In genomic region chr19:44745887-44746600, GRCh38 we compare ENCODE assay signal across 10 cellular contexts. TPM values are rescaled to one million over a fixed set of nuclear protein-coding genes. Genes with fewer than 3 reads are reported as not detected.
DNase-seq lines count a peak whose midpoint lies in the region; ATAC-seq and TF ChIP-seq lines count a peak whose summit lies in the region.
"Had no signal": no experiment of that assay in that cellular context is flagged by ENCODE, and none has a peak within 500 bp of the region (broad histone marks: within the 10 kb centered on the region; RNA-seq: fewer than 3 reads in every experiment).

No MANE protein-coding gene starts in this region.

- no peaks in the 10 kb centered on the region for H4K20me1 ChIP-seq in HCT116 (ENCODE audit: insufficient read depth)
- H4K20me1 ChIP-seq in smooth muscle cell (ENCODE audit: low read depth) = peaks cover 15% of the 10 kb centered on the region

- peaks cover 39% of the 10 kb centered on the region for H3F3A ChIP-seq in smooth muscle cell (ENCODE audit: low read depth)

- H3K27ac Mint-ChIP-seq in activated T-helper 2 cell treated with anti-CD3 and anti-CD28 coated beads, Interferon-gamma antibody, Interleukin-2, Interleukin-4, amounts not matched to agents 10 μg/mL and 5 μg/mL and 100 μg/mL, durations not matched to agents 14 hours and 24 hours and 36 hours = peak overlapping the region; percentile 59

- H3K4me3 ChIP-seq in HCT116 (replicated peaks in 1 of 2; ENCODE audit: low read depth in 1 of 2, low read length in 2 of 2) (no peak overlapping the region), liver (ENCODE audit: low read depth in 1 of 3, low read length in 3 of 3) (no peak overlapping the region), smooth muscle cell (no peak overlapping the region)

- peaks cover 20% of the 10 kb centered on the region for H3K36me3 Mint-ChIP-seq in activated T-helper 2 cell treated with anti-CD3 and anti-CD28 coated beads, Interferon-gamma antibody, Interleukin-2, Interleukin-4, amounts not matched to agents 10 μg/mL and 5 μg/mL and 100 μg/mL, durations not matched to agents 14 hours and 24 hours and 36 hours (ENCODE audit: low read depth)

- no TSS peak for BruUV-seq in HCT116 (replicated peaks; lab: Mats Ljungman, UMichigan)

- H2AFZ ChIP-seq in HCT116 (ENCODE audit: low read depth, low read length, poor library complexity, severe bottlenecking) = no peak overlapping the region
- H2AFZ ChIP-seq in smooth muscle cell (ENCODE audit: low read depth) = no peak overlapping the region

- peaks cover 3% of the 10 kb centered on the region for H3K27me3 Mint-ChIP-seq in activated T-helper 2 cell treated with anti-CD3 and anti-CD28 coated beads, Interferon-gamma antibody, Interleukin-2, Interleukin-4, amounts not matched to agents 10 μg/mL and 5 μg/mL and 100 μg/mL, durations not matched to agents 14 hours and 24 hours and 36 hours (ENCODE audit: low read depth)

- H3K27ac ChIP-seq in HCT116 (ENCODE audit: low read depth, low read length) = peak overlapping the region; percentile 98; the same call in 1 of the 2 replicates
- H3K27ac ChIP-seq in liver (ENCODE audit: low read depth in 1 of 2, low read length in 2 of 2) = peak overlapping the region; percentile 94 to 99
- peak overlapping the region; percentile 78 for H3K27ac ChIP-seq in smooth muscle cell (ENCODE audit: low read depth)

- intact Hi-C loops in HCT116 (cut with micrococcal nuclease) = no loop called here
- intact Hi-C loops in activated T-helper 2 cell treated with anti-CD3 and anti-CD28 coated beads, Interferon-gamma antibody, Interleukin-2, Interleukin-4, amounts not matched to agents 10 μg/mL and 5 μg/mL and 100 μg/mL, durations not matched to agents 14 hours and 24 hours and 36 hours (cut with micrococcal nuclease) = loop anchor here (2.0 kb wide), 1 partner anchor 433 kb away; the partner anchor contains the start of genes BLOC1S3 and TRAPPC6A

- H3K4me1 Mint-ChIP-seq in activated T-helper 2 cell treated with anti-CD3 and anti-CD28 coated beads, Interferon-gamma antibody, Interleukin-2, Interleukin-4, amounts not matched to agents 10 μg/mL and 5 μg/mL and 100 μg/mL, durations not matched to agents 14 hours and 24 hours and 36 hours (ENCODE audit: low read depth) = peaks cover 38% of the 10 kb centered on the region

- H3K27me3 ChIP-seq in HCT116 (ENCODE audit: insufficient read depth, low read length) (no peaks in the 10 kb centered on the region), liver (ENCODE audit: control insufficient read depth in 4 of 4, insufficient read depth in 4 of 4, low read length in 3 of 4) (no peaks in the 10 kb centered on the region), smooth muscle cell (ENCODE audit: low read depth) (no peaks in the 10 kb centered on the region)

- H3K9me3 ChIP-seq in HCT116 (ENCODE audit: control insufficient read depth in 1 of 2, insufficient read depth in 1 of 2, low read depth in 1 of 2, low read length in 2 of 2) (no peaks in the 10 kb centered on the region), liver (ENCODE audit: control insufficient read depth in 4 of 4, low read length in 3 of 4) (no peaks in the 10 kb centered on the region), smooth muscle cell (replicated peaks; ENCODE audit: low read depth) (no peaks in the 10 kb centered on the region)

- H3K4me1 ChIP-seq in HCT116 (ENCODE audit: control insufficient read depth in 1 of 2, insufficient read depth in 2 of 2, low read length in 2 of 2) (peaks cover 64 to 86% of the 10 kb centered on the region in 2 experiments), liver (ENCODE audit: control insufficient read depth in 4 of 4, insufficient read depth in 4 of 4, low read length in 3 of 4) (peaks cover 21 to 67% (median 44%) of the 10 kb centered on the region in 4 donors), smooth muscle cell (ENCODE audit: low read depth) (peaks cover 9% of the 10 kb centered on the region)

- H3K36me3 ChIP-seq in HCT116 (ENCODE audit: control insufficient read depth in 1 of 2, insufficient read depth in 2 of 2, low read length in 2 of 2) (peaks cover 0 to under 1% of the 10 kb centered on the region in 2 experiments; a peak in 1 of 4 replicates), liver (ENCODE audit: control insufficient read depth in 4 of 4, insufficient read depth in 3 of 4, low read depth in 1 of 4, low read length in 3 of 4) (peaks cover 0 to 9% (median 2%) of the 10 kb centered on the region in 4 donors), smooth muscle cell (ENCODE audit: low read depth) (no peaks in the 10 kb centered on the region)

- no peak for TF ChIP-seq POLR2A in HCT116 (IDR thresholded peaks at IDR 0.05; ENCODE audit: borderline replicate concordance, extremely low read depth, insufficient read depth, insufficient read length)

- POLR2A ChIA-PET in HCT116 (lab: Charles Lee) = interaction anchor here (1.0 to 5.8 kb wide), 2 partner anchors 7 to 24 kb away, joined by 4 to 36 read pairs; no protein-coding TSS in a partner anchor

- no peak overlapping the region for H3K4me3 Mint-ChIP-seq in activated T-helper 2 cell treated with anti-CD3 and anti-CD28 coated beads, Interferon-gamma antibody, Interleukin-2, Interleukin-4, amounts not matched to agents 10 μg/mL and 5 μg/mL and 100 μg/mL, durations not matched to agents 14 hours and 24 hours and 36 hours (ENCODE audit: low read depth)

- DNase-seq in HCT116 (ENCODE audit: low read depth, low spot score) (no peak), smooth muscle cell (lab: John Stamatoyannopoulos, UW; ENCODE audit: unreplicated experiment) (no peak), OCI-M1 (lab: John Stamatoyannopoulos, UW) (no peak)
- DNase-seq in activated T-helper 2 cell treated with anti-CD3 and anti-CD28 coated beads, Interferon-gamma antibody, Interleukin-2, Interleukin-4, amounts not matched to agents 10 μg/mL and 5 μg/mL and 100 μg/mL, durations not matched to agents 14 hours and 24 hours and 36 hours (ENCODE audit: low spot score) = no peak
- DNase-seq: NCI-H1417 treated with DMSO at 0.1 percent for 48 hours had no signal

- peak overlapping the region; percentile 81 for H3K4me2 ChIP-seq in HCT116 (ENCODE audit: low read length)
- no peak overlapping the region for H3K4me2 ChIP-seq in smooth muscle cell

- no peak for TF ChIP-seq CTCF in HCT116 (IDR thresholded peaks at IDR 0.05 in 2 of 3, conservative IDR thresholded peaks at IDR 0.05 in 1 of 3; ENCODE audit: borderline replicate concordance in 1 of 3, insufficient read depth in 1 of 3, low read depth in 2 of 3, low read length in 2 of 3)
- TF ChIP-seq CTCF in liver (IDR thresholded peaks at IDR 0.05; ENCODE audit: low read depth, low read length, missing input control) = no peak
- no peak for TF ChIP-seq CTCF in smooth muscle cell (IDR thresholded peaks at IDR 0.05; ENCODE audit: borderline replicate concordance, insufficient read depth, poor library complexity, severe bottlenecking)

- H3K9ac ChIP-seq in HCT116 (ENCODE audit: low read length) (peak overlapping the region; percentile 47; the same call in 1 of the 2 replicates), liver (ENCODE audit: low read depth in 1 of 2, low read length in 2 of 2) (no peak overlapping the region), smooth muscle cell (ENCODE audit: low read depth) (no peak overlapping the region)

- ATAC-seq in HCT116 = no peak
- ATAC-seq in HG03175 (IDR thresholded peaks at IDR 0.05; ENCODE audit: unreplicated experiment) = no peak
- ATAC-seq in activated CD4-positive, CD25-positive, alpha-beta regulatory T cell treated with anti-CD3 and anti-CD28 coated beads, Interleukin-2, amount 50 U/mL, for 24 hours = no peak
- ATAC-seq in HG02970 (IDR thresholded peaks at IDR 0.05; ENCODE audit: low FRiP score, unreplicated experiment) = no peak

- 85% methylated on average over 4 of the region's 4 CpGs for WGBS in liver
- WGBS in smooth muscle cell (ENCODE audit: low lambda C conversion rate) = 97% methylated on average over 4 of the region's 4 CpGs

- RAD21 ChIA-PET in HCT116 (lab: Charles Lee; ENCODE audit: low non-redundant PET in 1 of 2, low total read pairs in 2 of 2, uncharacterized antibody in 2 of 2, unreplicated experiment in 2 of 2) = interaction anchor here (1.0 to 1.5 kb wide), 3 partner anchors 21 to 25 kb away, joined by 3 to 4 read pairs (median 3); no protein-coding TSS in a partner anchor

- no peaks in the 10 kb centered on the region for H3K9me2 ChIP-seq in HCT116 (ENCODE audit: insufficient read depth)

- no peak for TF ChIP-seq RAD21 in HCT116 (IDR thresholded peaks at IDR 0.05; ENCODE audit: low read depth)
- no peak for TF ChIP-seq RAD21 in liver (IDR thresholded peaks at IDR 0.05)

- no peaks in the 10 kb centered on the region for H3K9me3 Mint-ChIP-seq in activated T-helper 2 cell treated with anti-CD3 and anti-CD28 coated beads, Interferon-gamma antibody, Interleukin-2, Interleukin-4, amounts not matched to agents 10 μg/mL and 5 μg/mL and 100 μg/mL, durations not matched to agents 14 hours and 24 hours and 36 hours

- H3K79me2 ChIP-seq in HCT116 (ENCODE audit: insufficient read depth, low read length) = peaks cover 18% of the 10 kb centered on the region
- peaks cover 22% of the 10 kb centered on the region for H3K79me2 ChIP-seq in smooth muscle cell (ENCODE audit: low read depth)

- CTCF ChIA-PET in HCT116 (lab: Charles Lee) = interaction anchor here (1.8 kb wide), 1 partner anchor 25 kb away, joined by 6 read pairs; no protein-coding TSS in a partner anchor

TF ChIP-seq in liver, 16 proteins besides CTCF, POLR2A, EP300 and RAD21 (continues in another document):
- no peak for TF ChIP-seq FOXA1 (IDR thresholded peaks at IDR 0.05)

RNA-seq across cellular contexts. Expression of gene BCL3, which starts 2.5 kb away (rescaled TPM):
- total RNA-seq in HCT116 (2021; ENCODE audit: unreplicated experiment) = 37.9 TPM
- polyA plus RNA-seq in HCT116 (2012) = 33.1 and 43.5 TPM in 2 replicates
- total RNA-seq in activated T-helper 2 cell treated with anti-CD3 and anti-CD28 coated beads, Interferon-gamma antibody, Interleukin-2, Interleukin-4, amounts not matched to agents 10 μg/mL and 5 μg/mL and 100 μg/mL, durations not matched to agents 14 hours and 24 hours and 36 hours = 83.5 and 85.2 TPM in 2 replicates
- total RNA-seq in liver = 10 to 100 TPM in 1 of 2 donors, 1 to 10 TPM in 1; 4.5 to 29.1 TPM
- 10 to 100 TPM; 10.3 to 63.6 TPM for polyA plus RNA-seq in liver
- total RNA-seq in smooth muscle cell = 8.1 and 12.2 TPM in 2 replicates
- polyA plus RNA-seq in smooth muscle cell = 52.8 and 54.0 TPM in 2 replicates

RNA-seq across cellular contexts. Expression of gene CBLC, which starts 31.6 kb away (rescaled TPM):
- total RNA-seq in HCT116 (2021; ENCODE audit: unreplicated experiment) (54.3 TPM), liver (10 to 100 TPM in 1 of 2 donors, 1 to 10 TPM in 1; 2.1 to 14.0 TPM), smooth muscle cell (0.40 and 0.90 TPM in 2 replicates)
- polyA plus RNA-seq in HCT116 (2012) = 54.5 and 58.3 TPM in 2 replicates
- total RNA-seq in activated T-helper 2 cell treated with anti-CD3 and anti-CD28 coated beads, Interferon-gamma antibody, Interleukin-2, Interleukin-4, amounts not matched to agents 10 μg/mL and 5 μg/mL and 100 μg/mL, durations not matched to agents 14 hours and 24 hours and 36 hours = not detected in 2 replicates
- polyA plus RNA-seq in liver (1 to 10 TPM; 8.0 to 9.6 TPM), smooth muscle cell (0.87 and 2.3 TPM in 2 replicates)
- total RNA-seq: myocyte had no signal

RNA-seq across cellular contexts. Expression of gene CEACAM16, which starts 47.1 kb away (rescaled TPM):
- total RNA-seq in HCT116 (2021; ENCODE audit: unreplicated experiment) (not detected), liver (under 1 TPM in 1 of 2 donors, not detected in 1; 0.09 TPM), smooth muscle cell (not detected in 2 replicates)
- not detected in 2 replicates for polyA plus RNA-seq in HCT116 (2012)
- not detected in 2 replicates for total RNA-seq in activated T-helper 2 cell treated with anti-CD3 and anti-CD28 coated beads, Interferon-gamma antibody, Interleukin-2, Interleukin-4, amounts not matched to agents 10 μg/mL and 5 μg/mL and 100 μg/mL, durations not matched to agents 14 hours and 24 hours and 36 hours
- polyA plus RNA-seq in liver (not detected), smooth muscle cell (not detected in 2 replicates)
